Comparison of ENCODE assay signal across 7 cellular contexts in genomic region chr14:74619672-74620131, GRCh38. TPM values are rescaled to one million over a fixed set of nuclear protein-coding genes. Genes with fewer than 3 reads are reported as not detected.
DNase-seq lines count a peak whose midpoint lies in the region; ATAC-seq, FAIRE-seq and TF ChIP-seq lines count a peak whose summit lies in the region.

No MANE protein-coding gene starts in this region.

- DNase-seq in HTR-8/SVneo (ENCODE audit: insufficient read length, low spot score), result peak; percentile 98
- peak; percentile 95 for DNase-seq in astrocyte of the cerebellum (ENCODE audit: low read depth)
- peak; percentile 99 for DNase-seq in iris pigment epithelial cell (ENCODE audit: low read depth)
- peak in 1 of 2 donors; percentile 87 for DNase-seq in suprapubic skin (ENCODE audit: low spot score in 2 of 2)
- no peak for DNase-seq in OCI-M2 (lab: John Stamatoyannopoulos, UW; ENCODE audit: unreplicated experiment)

- in situ Hi-C loops in astrocyte of the cerebellum (cut with HindIII; ENCODE audit: low sequenced_read_pairs), result loop anchor here (5.0 kb wide), 1 partner anchor 43 kb away; no protein-coding TSS in a partner anchor

- peak; percentile 99 for FAIRE-seq in HTR-8/SVneo (lab: Jason Lieb, UNC)

- H3K4me1 ChIP-seq in suprapubic skin, result peaks cover 66% of the 10 kb centered on the region

- H3K27ac ChIP-seq in suprapubic skin, result peak overlapping the region; percentile 54

- TF ChIP-seq EP300 in suprapubic skin (IDR thresholded peaks at IDR 0.05), result no peak

- ATAC-seq in HG03175 (IDR thresholded peaks at IDR 0.05; ENCODE audit: unreplicated experiment) (no peak), GM21423 (IDR thresholded peaks at IDR 0.05; ENCODE audit: unreplicated experiment) (no peak)

- no peaks in the 10 kb centered on the region for H3K36me3 ChIP-seq in suprapubic skin

- WGBS in suprapubic skin, result 42% methylated on average over 3 of the region's 6 CpGs

- H3K9me3 ChIP-seq in suprapubic skin, result no peaks in the 10 kb centered on the region

- TF ChIP-seq POLR2A in suprapubic skin (IDR thresholded peaks at IDR 0.05), result no peak

- TF ChIP-seq CTCF in astrocyte of the cerebellum (IDR thresholded peaks at IDR 0.05; ENCODE audit: low read depth, low read length, missing control alignments) (no peak), suprapubic skin (IDR thresholded peaks at IDR 0.05) (no peak)

- H3K27me3 ChIP-seq in suprapubic skin, result no peaks in the 10 kb centered on the region

- no peak overlapping the region for H3K4me3 ChIP-seq in astrocyte of the cerebellum (ENCODE audit: low read depth, low read length)
- H3K4me3 ChIP-seq in suprapubic skin, result no peak overlapping the region

RNA-seq across cellular contexts. Expression of gene LTBP2, which starts 7.7 kb away (rescaled TPM):
- 10 to 100 TPM; 19.6 to 36.0 (median 26.2) TPM for total RNA-seq in suprapubic skin
